ENCODE assay signal across 8 cellular contexts in genomic region chr11:61891331-61892084, GRCh38. TPM values are rescaled to one million over a fixed set of nuclear protein-coding genes. Genes with fewer than 3 reads are reported as not detected.
DNase-seq lines count a peak whose midpoint lies in the region; ATAC-seq and TF ChIP-seq lines count a peak whose summit lies in the region.

FADS3 (minus strand) TSS chr11:61891545; CDS start chr11:61891381, 164 bp downstream.

- peak; percentile 64 for ATAC-seq in GM19351 (IDR thresholded peaks at IDR 0.05; ENCODE audit: unreplicated experiment)
- peak; percentile 68 for ATAC-seq in stimulated activated naive CD8-positive, alpha-beta T cell treated with anti-CD3 and anti-CD28 coated beads, Interleukin-15, Interleukin-2, amounts not matched to agents 100 U/mL and 50 U/mL, for 24 hours

- TF ChIP-seq CTCF in PC-9 (conservative IDR thresholded peaks at IDR 0.05) (no peak), esophagus muscularis mucosa (IDR thresholded peaks at IDR 0.05) (no peak)

- TF ChIP-seq EP300 in esophagus muscularis mucosa (IDR thresholded peaks at IDR 0.05) = no peak

- H3K27ac ChIP-seq in BLaER1 = peak within 1 kb of the TSS; percentile 73
- no peak within 1 kb of the TSS for H3K27ac ChIP-seq in PC-9
- H3K27ac ChIP-seq in esophagus muscularis mucosa (replicated peaks in 1 of 4) = peak within 1 kb of the TSS; percentile 88 to 96 (median 94)
- peak within 1 kb of the TSS; percentile 13 to 52 for H3K27ac ChIP-seq in mucosa of rectum (ENCODE audit: low read depth in 2 of 2, low read length in 2 of 2)

- H3K4me3 ChIP-seq in BLaER1 (peak within 1 kb of the TSS; percentile 84), PC-9 (peak within 1 kb of the TSS; percentile 94), esophagus muscularis mucosa (peak within 1 kb of the TSS; percentile 84 to 93 (median 88)), mucosa of rectum (ENCODE audit: low read length in 2 of 2) (peak within 1 kb of the TSS; percentile 73 to 74)

- H2AFZ ChIP-seq in PC-9 = peak within 1 kb of the TSS; percentile 93

- H3K27me3 ChIP-seq in BLaER1 (no peaks in the 10 kb centered on the region), PC-9 (ENCODE audit: insufficient read depth, low read depth) (no peaks in the 10 kb centered on the region), esophagus muscularis mucosa (no peaks in the 10 kb centered on the region), mucosa of rectum (ENCODE audit: control insufficient read depth in 2 of 2, insufficient read depth in 2 of 2, low read length in 2 of 2) (peaks cover 0 to 2% of the 10 kb centered on the region in 2 donors)

- POLR2A ChIA-PET in PC-9 (lab: Charles Lee; ENCODE audit: unreplicated experiment) = no interaction called here

- no peaks in the 10 kb centered on the region for H3K36me3 ChIP-seq in BLaER1
- H3K36me3 ChIP-seq in PC-9 (ENCODE audit: low read depth) = no peaks in the 10 kb centered on the region
- H3K36me3 ChIP-seq in esophagus muscularis mucosa = peaks cover 0 to 6% (median 0%) of the 10 kb centered on the region in 4 donors
- H3K36me3 ChIP-seq in mucosa of rectum (ENCODE audit: control insufficient read depth in 2 of 2, insufficient read depth in 2 of 2, low read length in 2 of 2) = no peaks in the 10 kb centered on the region

- H4K20me1 ChIP-seq in BLaER1 (no peaks in the 10 kb centered on the region), PC-9 (ENCODE audit: insufficient read depth) (no peaks in the 10 kb centered on the region; the same call in 1 of the 2 replicates)

- 0% methylated on average over 27 of the region's 96 CpGs for WGBS in esophagus muscularis mucosa

- H3K4me1 ChIP-seq in BLaER1 (peaks cover 28% of the 10 kb centered on the region), PC-9 (replicated peaks; ENCODE audit: insufficient read depth) (peaks cover 12% of the 10 kb centered on the region), esophagus muscularis mucosa (peaks cover 39 to 52% (median 49%) of the 10 kb centered on the region in 4 donors), mucosa of rectum (ENCODE audit: control insufficient read depth in 2 of 2, insufficient read depth in 2 of 2, low read length in 2 of 2) (peaks cover 9 to 10% of the 10 kb centered on the region in 2 donors)

- no peaks in the 10 kb centered on the region for H3K79me2 ChIP-seq in PC-9 (ENCODE audit: low read depth)

- intact Hi-C loops in PC-9 (cut with micrococcal nuclease; ENCODE audit: unreplicated experiment) (loop anchor here (1.0 kb wide), 1 partner anchor 75 kb away; no protein-coding TSS in a partner anchor), esophagus muscularis mucosa (cut with DNase I) (loop anchor here (5.0 kb wide), 1 partner anchor 76 kb away; the partner anchor contains the start of gene FTH1)

- H3K4me2 ChIP-seq in BLaER1 = peak within 1 kb of the TSS; percentile 100
- H3K4me2 ChIP-seq in PC-9 = peak within 1 kb of the TSS; percentile 98

- BruUV-seq in PC-9 (replicated peaks; lab: Mats Ljungman, UMichigan) = no TSS peak

- H3K9ac ChIP-seq in BLaER1 (peak within 1 kb of the TSS; percentile 80), mucosa of rectum (ENCODE audit: low read depth in 1 of 2, low read length in 2 of 2) (peak within 1 kb of the TSS; percentile 52 to 83)

- CTCF ChIA-PET in PC-9 (lab: Charles Lee) = interaction anchor here (0.6 kb wide), 2 partner anchors 154 to 830 kb away, joined by 3 read pairs; no protein-coding TSS in a partner anchor

- peak; percentile 28 for TF ChIP-seq POLR2A in esophagus muscularis mucosa (IDR thresholded peaks at IDR 0.05; ENCODE audit: low read depth)

- DNase-seq in HPDE6-E6E7 (ENCODE audit: extremely low spot score) = peak; percentile 73
- peak; percentile 75 to 96 for DNase-seq in PC-9
- DNase-seq in activated T-helper 1 cell treated with Interleukin-2 at 50 U/mL for 16 hours (ENCODE audit: low read depth) = peak; percentile 43
- peak; percentile 95 for DNase-seq in esophagus muscularis mucosa (ENCODE audit: extremely low spot score)
- peak; percentile 67 for DNase-seq in stimulated activated naive CD8-positive, alpha-beta T cell treated with anti-CD3 and anti-CD28 coated beads, Interleukin-15, Interleukin-2, amounts not matched to agents 100 U/mL and 50 U/mL, for 24 hours

- no peaks in the 10 kb centered on the region for H3K9me2 ChIP-seq in PC-9 (ENCODE audit: insufficient read depth)

- H3K9me3 ChIP-seq in BLaER1 (no peaks in the 10 kb centered on the region), PC-9 (ENCODE audit: insufficient read depth, low read depth) (no peaks in the 10 kb centered on the region), esophagus muscularis mucosa (no peaks in the 10 kb centered on the region), mucosa of rectum (ENCODE audit: control insufficient read depth in 2 of 2, low read length in 2 of 2) (no peaks in the 10 kb centered on the region)

- H3F3A ChIP-seq in PC-9 (ENCODE audit: insufficient read depth, low read depth) = peaks cover 30% of the 10 kb centered on the region

RNA-seq across cellular contexts. Expression of gene FADS3, which starts in this region (rescaled TPM):
- 74.0 and 75.5 TPM in 2 replicates for total RNA-seq in PC-9 (2021)
- 100 to 1,000 TPM in 1 of 4 donors, 10 to 100 TPM in 3; 42.4 to 103 (median 57.8) TPM for total RNA-seq in esophagus muscularis mucosa

Comparison
In these comparisons a context has a peak if more than half of its experiments do, and no peak if none do; other contexts are left out.
1. DNase-seq: peak in every context shown above with its lines; median percentile 95 in esophagus muscularis mucosa; 86 in PC-9; 73 in HPDE6-E6E7; 67 in stimulated activated naive CD8-positive, alpha-beta T cell treated with anti-CD3 and anti-CD28 coated beads, Interleukin-15, Interleukin-2, amounts not matched to agents 100 U/mL and 50 U/mL, for 24 hours; 43 in activated T-helper 1 cell treated with Interleukin-2 at 50 U/mL for 16 hours.